ENCODE assay signal across 8 cellular contexts in genomic region chrX:153724252-153725038, GRCh38. TPM values are rescaled to one million over a fixed set of nuclear protein-coding genes. Genes with fewer than 3 reads are reported as not detected.
DNase-seq lines count a peak whose midpoint lies in the region; ATAC-seq and TF ChIP-seq lines count a peak whose summit lies in the region.

ABCD1 (plus strand) TSS chrX:153724856; CDS start chrX:153725267, 411 bp downstream.
BCAP31 (minus strand) TSS chrX:153724387; CDS start chrX:153723244, 1,143 bp downstream.

- no peak within 1 kb of the TSS for H3K23ac ChIP-seq in trophoblast cell (ENCODE audit: low read length)

- DNase-seq in NCI-H1092 (lab: John Stamatoyannopoulos, UW) = peak; percentile 87
- DNase-seq in SW 1271 (lab: John Stamatoyannopoulos, UW) = peak; percentile 74 to 88
- peak; percentile 65 for DNase-seq in activated naive CD8-positive, alpha-beta T cell treated with anti-CD3 and anti-CD28 coated beads, Interleukin-2, amount 50 U/mL, for 16 hours (ENCODE audit: low read depth, low spot score)
- DNase-seq in cardiac muscle cell (ENCODE audit: low read depth in 1 of 2, low spot score in 1 of 2) = peak; percentile 90 to 91
- peak; percentile 82 to 90 for DNase-seq in trophoblast cell
- DNase-seq in tibial artery = peak; percentile 85 to 94

- H3K36me3 ChIP-seq in cardiac muscle cell = peaks cover 8% of the 10 kb centered on the region
- H3K36me3 ChIP-seq in trophoblast cell (ENCODE audit: control insufficient read depth in 1 of 2, insufficient read depth in 2 of 2, low read length in 2 of 2) = peaks cover 14 to 19% of the 10 kb centered on the region in 2 experiments
- H3K36me3 ChIP-seq in tibial artery = peaks cover 14 to 16% (median 15%) of the 10 kb centered on the region in 3 donors

- H2AK5ac ChIP-seq in trophoblast cell (ENCODE audit: low read length) = peak within 1 kb of the TSS; percentile 89

- H4K12ac ChIP-seq in trophoblast cell (ENCODE audit: low read depth, low read length) = peak within 1 kb of the TSS; percentile 60

- peak; percentile 51 for ATAC-seq in HG02571 (IDR thresholded peaks at IDR 0.05; ENCODE audit: unreplicated experiment)

- no peak for TF ChIP-seq CTCF in cardiac muscle cell (IDR thresholded peaks at IDR 0.05; ENCODE audit: low read depth, low read length)
- TF ChIP-seq CTCF in tibial artery (IDR thresholded peaks at IDR 0.05) = no peak

- H3K9me3 ChIP-seq in cardiac muscle cell (ENCODE audit: low read depth) (no peaks in the 10 kb centered on the region), trophoblast cell (ENCODE audit: insufficient read depth, low read depth, low read length) (no peaks in the 10 kb centered on the region), tibial artery (peaks cover 0 to 5% (median 0%) of the 10 kb centered on the region in 3 donors)

- intact Hi-C loops in tibial artery (cut with DNase I; ENCODE audit: low total_unique reads) = no loop called here

- no CpG with 5 or more reads among the region's 88 CpGs for WGBS in trophoblast cell (ENCODE audit: extremely low coverage, insufficient coverage, insufficient read length)

- peak within 1 kb of the TSS; percentile 68 for H3K18ac ChIP-seq in trophoblast cell (ENCODE audit: low read length)

- peak within 1 kb of the TSS; percentile 64 for H2AFZ ChIP-seq in trophoblast cell (ENCODE audit: insufficient read depth, low read length, poor library complexity)

- H2BK12ac ChIP-seq in trophoblast cell (ENCODE audit: low read length) = peak within 1 kb of the TSS; percentile 61

- H3K4me1 ChIP-seq in cardiac muscle cell (ENCODE audit: low read depth) = peaks cover 16% of the 10 kb centered on the region
- H3K4me1 ChIP-seq in trophoblast cell (ENCODE audit: control insufficient read depth in 1 of 2, insufficient read depth in 2 of 2, low read length in 2 of 2) = peaks cover 31% of the 10 kb centered on the region in 2 experiments
- peaks cover 0 to 52% (median 42%) of the 10 kb centered on the region in 4 donors for H3K4me1 ChIP-seq in tibial artery

- H3K27ac ChIP-seq in cardiac muscle cell = peak within 1 kb of the TSS; percentile 89
- peak within 1 kb of the TSS; percentile 88 for H3K27ac ChIP-seq in trophoblast cell (ENCODE audit: low read depth, low read length)
- peak within 1 kb of the TSS; percentile 92 to 95 for H3K27ac ChIP-seq in tibial artery

- H3K27me3 ChIP-seq in cardiac muscle cell = no peaks in the 10 kb centered on the region
- H3K27me3 ChIP-seq in trophoblast cell (ENCODE audit: insufficient read depth, low read length) = no peaks in the 10 kb centered on the region
- H3K27me3 ChIP-seq in tibial artery = no peaks in the 10 kb centered on the region

- peaks cover 14% of the 10 kb centered on the region for H3K79me2 ChIP-seq in trophoblast cell (ENCODE audit: control insufficient read depth, insufficient read depth, low read length, poor library complexity)

- peak within 1 kb of the TSS; percentile 84 for H4K91ac ChIP-seq in trophoblast cell (ENCODE audit: low read depth, low read length)

- peak within 1 kb of the TSS; percentile 75 for H2BK5ac ChIP-seq in trophoblast cell (ENCODE audit: low read depth, low read length, poor library complexity)

- peak within 1 kb of the TSS; percentile 78 for H3K4me2 ChIP-seq in trophoblast cell (ENCODE audit: low read length)

- H3K14ac ChIP-seq in trophoblast cell (ENCODE audit: low read length) = peak within 1 kb of the TSS; percentile 68

- H2BK120ac ChIP-seq in trophoblast cell (ENCODE audit: insufficient read depth, low read length, poor library complexity) = peak within 1 kb of the TSS; percentile 78

- peak within 1 kb of the TSS; percentile 93 for H3K9ac ChIP-seq in trophoblast cell (ENCODE audit: low read length)

- H3K4ac ChIP-seq in trophoblast cell (ENCODE audit: low read depth, low read length) = peak within 1 kb of the TSS; percentile 49

- peak within 1 kb of the TSS; percentile 75 for H4K8ac ChIP-seq in trophoblast cell (ENCODE audit: low read depth, low read length)

- peaks cover 37% of the 10 kb centered on the region for H3K79me1 ChIP-seq in trophoblast cell (ENCODE audit: low read length)

- H3K4me3 ChIP-seq in GM08714 (ENCODE audit: low read length) = peak within 1 kb of the TSS; percentile 73; the same call in 1 of the 2 replicates
- H3K4me3 ChIP-seq in cardiac muscle cell = peak within 1 kb of the TSS; percentile 46
- peak within 1 kb of the TSS; percentile 78 for H3K4me3 ChIP-seq in trophoblast cell (ENCODE audit: low read depth, low read length)
- H3K4me3 ChIP-seq in tibial artery = peak within 1 kb of the TSS; percentile 68 to 80

RNA-seq across cellular contexts. Expression of gene ABCD1, which starts in this region (rescaled TPM):
- 23.8 and 28.7 TPM in 2 replicates for total RNA-seq in cardiac muscle cell
- 14.6 and 15.3 TPM in 2 replicates for polyA plus RNA-seq in cardiac muscle cell
- polyA plus RNA-seq in trophoblast cell (2013) = 21.5 and 22.9 TPM in 2 replicates

RNA-seq across cellular contexts. Expression of gene BCAP31, which starts in this region (rescaled TPM):
- 74.7 and 94.0 TPM in 2 replicates for total RNA-seq in cardiac muscle cell
- polyA plus RNA-seq in cardiac muscle cell = 189 and 269 TPM in 2 replicates
- polyA plus RNA-seq in trophoblast cell (2013) = 133 and 142 TPM in 2 replicates

Comparison
In these comparisons a context has a peak if more than half of its experiments do, and no peak if none do; other contexts are left out.
1. Peak in every context shown above with its lines: DNase-seq, ATAC-seq, H3K4me3 ChIP-seq and H3K27ac ChIP-seq.